8 cellular contexts compared by ENCODE assay signal in the genomic region with DNA sequence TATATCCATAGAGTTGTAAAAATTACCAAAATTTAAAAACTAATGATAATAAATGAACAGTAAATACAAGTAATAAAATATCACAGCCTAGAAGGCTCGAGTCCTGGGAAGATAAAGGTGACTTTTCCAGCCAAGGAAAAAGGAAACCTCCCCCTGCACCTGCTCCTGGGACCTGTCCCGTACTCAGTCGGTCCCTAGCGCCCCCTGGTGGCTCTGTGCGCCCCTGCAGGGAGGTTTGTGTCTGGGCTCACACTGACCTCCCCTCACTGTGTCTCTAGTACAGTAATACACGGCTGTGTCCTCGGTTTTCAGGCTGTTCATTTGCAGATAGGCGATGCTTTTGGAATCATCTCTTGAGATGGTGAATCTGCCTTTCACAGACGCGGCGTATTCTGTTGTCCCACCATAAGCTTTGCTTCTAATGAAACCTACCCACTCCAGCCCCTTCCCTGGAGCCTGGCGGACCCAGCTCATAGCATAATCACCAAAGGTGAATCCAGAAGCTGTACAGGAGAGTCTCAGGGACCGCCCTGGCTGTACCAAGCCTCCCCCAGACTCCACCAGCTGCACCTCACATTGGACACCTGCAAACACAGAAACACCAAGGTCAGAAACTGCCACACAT.
DNase-seq lines count a peak whose midpoint lies in the region; ATAC-seq and TF ChIP-seq lines count a peak whose summit lies in the region.

No MANE protein-coding gene starts in this region.

- no peaks in the 10 kb centered on the region for H3F3A ChIP-seq in neural progenitor cell (ENCODE audit: low read depth)

- no peaks in the 10 kb centered on the region for H3K4me1 Mint-ChIP-seq in activated naive CD4-positive, alpha-beta T cell treated with anti-CD3 and anti-CD28 coated beads for 36 hours (ENCODE audit: low read depth)
- no peaks in the 10 kb centered on the region for H3K4me1 Mint-ChIP-seq in neural progenitor cell

- H3K4me1 ChIP-seq in heart left ventricle (no peaks in the 10 kb centered on the region), neural progenitor cell (no peaks in the 10 kb centered on the region)

- no peak overlapping the region for H3K27ac Mint-ChIP-seq in activated naive CD4-positive, alpha-beta T cell treated with anti-CD3 and anti-CD28 coated beads for 36 hours
- no peak overlapping the region for H3K27ac Mint-ChIP-seq in neural progenitor cell

- H3K4me2 ChIP-seq in neural progenitor cell: no peak overlapping the region

- H3K36me3 ChIP-seq in heart left ventricle (no peaks in the 10 kb centered on the region), neural progenitor cell (no peaks in the 10 kb centered on the region)

- 37 to 40% (median 39%) methylated on average over 13 of the region's 13 CpGs for WGBS in heart left ventricle, 4 donors

- no peak overlapping the region for H3K9ac ChIP-seq in neural progenitor cell

- no peaks in the 10 kb centered on the region for H4K20me1 ChIP-seq in neural progenitor cell (ENCODE audit: low read depth)

- peak in 9 of 12 donors; percentile 14 to 69 (median 33) for TF ChIP-seq CTCF in heart left ventricle (IDR thresholded peaks at IDR 0.05)
- TF ChIP-seq CTCF in neural progenitor cell (IDR thresholded peaks at IDR 0.05): peak; percentile 27

- H3K27me3 ChIP-seq in heart left ventricle (peaks cover 0 to 18% (median 0%) of the 10 kb centered on the region in 9 donors), neural progenitor cell (no peaks in the 10 kb centered on the region)

- H3K9me3 ChIP-seq in heart left ventricle: no peaks in the 10 kb centered on the region
- peaks cover 21% of the 10 kb centered on the region for H3K9me3 ChIP-seq in neural progenitor cell (ENCODE audit: low read depth)

- no peaks in the 10 kb centered on the region for H3K79me2 ChIP-seq in neural progenitor cell (ENCODE audit: low read depth)

- no peak for ATAC-seq in heart left ventricle
- ATAC-seq in left cardiac atrium: no peak
- peak; percentile 81 for ATAC-seq in SK-N-SH treated with all-trans-retinoic acid at 6 μM for 48 hours

- no peak for TF ChIP-seq POLR2A in heart left ventricle (IDR thresholded peaks at IDR 0.05)

- H3K9me3 Mint-ChIP-seq in activated naive CD4-positive, alpha-beta T cell treated with anti-CD3 and anti-CD28 coated beads for 36 hours: no peaks in the 10 kb centered on the region
- H3K9me3 Mint-ChIP-seq in neural progenitor cell: peaks cover 38% of the 10 kb centered on the region

- no peak overlapping the region for H3K4me3 Mint-ChIP-seq in activated naive CD4-positive, alpha-beta T cell treated with anti-CD3 and anti-CD28 coated beads for 36 hours
- H3K4me3 Mint-ChIP-seq in neural progenitor cell: no peak overlapping the region

- H3K4me3 ChIP-seq in heart left ventricle (no peak overlapping the region), neural progenitor cell (no peak overlapping the region)

- no peak overlapping the region for H3K27ac ChIP-seq in heart left ventricle
- no peak overlapping the region for H3K27ac ChIP-seq in neural progenitor cell

- H3K36me3 Mint-ChIP-seq in activated naive CD4-positive, alpha-beta T cell treated with anti-CD3 and anti-CD28 coated beads for 36 hours (ENCODE audit: low read depth): no peaks in the 10 kb centered on the region
- no peaks in the 10 kb centered on the region for H3K36me3 Mint-ChIP-seq in neural progenitor cell

- intact Hi-C loops in heart left ventricle (cut with DNase I) (no loop called here), left cardiac atrium (cut with DNase I) (no loop called here)
- intact Hi-C loops in activated naive CD4-positive, alpha-beta T cell treated with anti-CD3 and anti-CD28 coated beads for 36 hours (cut with micrococcal nuclease): no loop called here

- H3K27me3 Mint-ChIP-seq in activated naive CD4-positive, alpha-beta T cell treated with anti-CD3 and anti-CD28 coated beads for 36 hours (ENCODE audit: low read depth): peaks cover 5% of the 10 kb centered on the region
- no peaks in the 10 kb centered on the region for H3K27me3 Mint-ChIP-seq in neural progenitor cell (ENCODE audit: insufficient read depth, low read depth)

- peak in 1 of 5 donors; percentile 37 for DNase-seq in heart left ventricle
- no peak for DNase-seq in left cardiac atrium
- DNase-seq in activated naive CD4-positive, alpha-beta T cell treated with anti-CD3 and anti-CD28 coated beads for 36 hours: peak; percentile 88
- DNase-seq in neural progenitor cell (ENCODE audit: low spot score): no peak
- no peak for DNase-seq in AG08395 (ENCODE audit: low spot score)
- no peak for DNase-seq in HPDE6-E6E7 (ENCODE audit: extremely low spot score)
- DNase-seq in ecto neural progenitor cell (ENCODE audit: low spot score): no peak

- CTCF ChIA-PET in activated naive CD4-positive, alpha-beta T cell treated with anti-CD3 and anti-CD28 coated beads for 36 hours (lab: Charles Lee): interaction anchor here (0.7 to 2.9 kb wide), 24 partner anchors 10 to 140 kb away, joined by 3 to 23 read pairs (median 4); no protein-coding TSS in a partner anchor

- no peak overlapping the region for H2AFZ ChIP-seq in neural progenitor cell (replicated peaks)

TF ChIP-seq in SK-N-SH treated with all-trans-retinoic acid at 6 μM for 48 hours, 23 proteins besides CTCF, POLR2A, EP300 and RAD21 (continues in another document):
- TF ChIP-seq ARNTL (CRISPR knock-in tag; IDR thresholded peaks at IDR 0.05; ENCODE audit: borderline replicate concordance, low read depth) (no peak), SNAI2 (CRISPR knock-in tag; IDR thresholded peaks at IDR 0.05) (no peak), GLIS3 (CRISPR knock-in tag; IDR thresholded peaks at IDR 0.05) (no peak), ZNF70 (CRISPR knock-in tag; IDR thresholded peaks at IDR 0.05) (no peak), ZFP30 (CRISPR knock-in tag; IDR thresholded peaks at IDR 0.05) (no peak), RARB (CRISPR knock-in tag; IDR thresholded peaks at IDR 0.05) (no peak), ZNF8 (CRISPR knock-in tag; IDR thresholded peaks at IDR 0.05) (no peak), TCF4 (CRISPR knock-in tag; IDR thresholded peaks at IDR 0.05; ENCODE audit: borderline replicate concordance) (no peak), TOX (CRISPR knock-in tag; IDR thresholded peaks at IDR 0.05; ENCODE audit: borderline replicate concordance) (no peak), PPARA (CRISPR knock-in tag; IDR thresholded peaks at IDR 0.05; ENCODE audit: borderline replicate concordance) (no peak), ZC3H10 (CRISPR knock-in tag; IDR thresholded peaks at IDR 0.05) (no peak)
- TF ChIP-seq, protein P1, sequence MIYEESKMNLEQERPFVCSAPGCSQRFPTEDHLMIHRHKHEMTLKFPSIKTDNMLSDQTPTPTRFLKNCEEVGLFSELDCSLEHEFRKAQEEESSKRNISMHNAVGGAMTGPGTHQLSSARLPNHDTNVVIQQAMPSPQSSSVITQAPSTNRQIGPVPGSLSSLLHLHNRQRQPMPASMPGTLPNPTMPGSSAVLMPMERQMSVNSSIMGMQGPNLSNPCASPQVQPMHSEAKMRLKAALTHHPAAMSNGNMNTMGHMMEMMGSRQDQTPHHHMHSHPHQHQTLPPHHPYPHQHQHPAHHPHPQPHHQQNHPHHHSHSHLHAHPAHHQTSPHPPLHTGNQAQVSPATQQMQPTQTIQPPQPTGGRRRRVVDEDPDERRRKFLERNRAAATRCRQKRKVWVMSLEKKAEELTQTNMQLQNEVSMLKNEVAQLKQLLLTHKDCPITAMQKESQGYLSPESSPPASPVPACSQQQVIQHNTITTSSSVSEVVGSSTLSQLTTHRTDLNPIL (CRISPR knock-in tag; IDR thresholded peaks at IDR 0.05; ENCODE audit: low read depth): no peak
- TF ChIP-seq, protein P2, sequence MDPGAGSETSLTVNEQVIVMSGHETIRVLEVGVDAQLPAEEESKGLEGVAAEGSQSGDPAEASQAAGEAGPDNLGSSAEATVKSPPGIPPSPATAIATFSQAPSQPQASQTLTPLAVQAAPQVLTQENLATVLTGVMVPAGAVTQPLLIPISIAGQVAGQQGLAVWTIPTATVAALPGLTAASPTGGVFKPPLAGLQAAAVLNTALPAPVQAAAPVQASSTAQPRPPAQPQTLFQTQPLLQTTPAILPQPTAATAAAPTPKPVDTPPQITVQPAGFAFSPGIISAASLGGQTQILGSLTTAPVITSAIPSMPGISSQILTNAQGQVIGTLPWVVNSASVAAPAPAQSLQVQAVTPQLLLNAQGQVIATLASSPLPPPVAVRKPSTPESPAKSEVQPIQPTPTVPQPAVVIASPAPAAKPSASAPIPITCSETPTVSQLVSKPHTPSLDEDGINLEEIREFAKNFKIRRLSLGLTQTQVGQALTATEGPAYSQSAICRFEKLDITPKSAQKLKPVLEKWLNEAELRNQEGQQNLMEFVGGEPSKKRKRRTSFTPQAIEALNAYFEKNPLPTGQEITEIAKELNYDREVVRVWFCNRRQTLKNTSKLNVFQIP (CRISPR knock-in tag; IDR thresholded peaks at IDR 0.05; ENCODE audit: borderline replicate concordance, low read depth): no peak
- TF ChIP-seq, protein P3, sequence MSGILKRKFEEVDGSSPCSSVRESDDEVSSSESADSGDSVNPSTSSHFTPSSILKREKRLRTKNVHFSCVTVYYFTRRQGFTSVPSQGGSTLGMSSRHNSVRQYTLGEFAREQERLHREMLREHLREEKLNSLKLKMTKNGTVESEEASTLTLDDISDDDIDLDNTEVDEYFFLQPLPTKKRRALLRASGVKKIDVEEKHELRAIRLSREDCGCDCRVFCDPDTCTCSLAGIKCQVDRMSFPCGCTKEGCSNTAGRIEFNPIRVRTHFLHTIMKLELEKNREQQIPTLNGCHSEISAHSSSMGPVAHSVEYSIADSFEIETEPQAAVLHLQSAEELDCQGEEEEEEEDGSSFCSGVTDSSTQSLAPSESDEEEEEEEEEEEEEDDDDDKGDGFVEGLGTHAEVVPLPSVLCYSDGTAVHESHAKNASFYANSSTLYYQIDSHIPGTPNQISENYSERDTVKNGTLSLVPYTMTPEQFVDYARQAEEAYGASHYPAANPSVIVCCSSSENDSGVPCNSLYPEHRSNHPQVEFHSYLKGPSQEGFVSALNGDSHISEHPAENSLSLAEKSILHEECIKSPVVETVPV (CRISPR knock-in tag; IDR thresholded peaks at IDR 0.05): no peak
- TF ChIP-seq, protein P4, sequence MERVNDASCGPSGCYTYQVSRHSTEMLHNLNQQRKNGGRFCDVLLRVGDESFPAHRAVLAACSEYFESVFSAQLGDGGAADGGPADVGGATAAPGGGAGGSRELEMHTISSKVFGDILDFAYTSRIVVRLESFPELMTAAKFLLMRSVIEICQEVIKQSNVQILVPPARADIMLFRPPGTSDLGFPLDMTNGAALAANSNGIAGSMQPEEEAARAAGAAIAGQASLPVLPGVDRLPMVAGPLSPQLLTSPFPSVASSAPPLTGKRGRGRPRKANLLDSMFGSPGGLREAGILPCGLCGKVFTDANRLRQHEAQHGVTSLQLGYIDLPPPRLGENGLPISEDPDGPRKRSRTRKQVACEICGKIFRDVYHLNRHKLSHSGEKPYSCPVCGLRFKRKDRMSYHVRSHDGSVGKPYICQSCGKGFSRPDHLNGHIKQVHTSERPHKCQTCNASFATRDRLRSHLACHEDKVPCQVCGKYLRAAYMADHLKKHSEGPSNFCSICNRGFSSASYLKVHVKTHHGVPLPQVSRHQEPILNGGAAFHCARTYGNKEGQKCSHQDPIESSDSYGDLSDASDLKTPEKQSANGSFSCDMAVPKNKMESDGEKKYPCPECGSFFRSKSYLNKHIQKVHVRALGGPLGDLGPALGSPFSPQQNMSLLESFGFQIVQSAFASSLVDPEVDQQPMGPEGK (CRISPR knock-in tag; IDR thresholded peaks at IDR 0.05; ENCODE audit: borderline replicate concordance): no peak
